ENCODE assay signal across 14 cellular contexts in the genomic region with DNA sequence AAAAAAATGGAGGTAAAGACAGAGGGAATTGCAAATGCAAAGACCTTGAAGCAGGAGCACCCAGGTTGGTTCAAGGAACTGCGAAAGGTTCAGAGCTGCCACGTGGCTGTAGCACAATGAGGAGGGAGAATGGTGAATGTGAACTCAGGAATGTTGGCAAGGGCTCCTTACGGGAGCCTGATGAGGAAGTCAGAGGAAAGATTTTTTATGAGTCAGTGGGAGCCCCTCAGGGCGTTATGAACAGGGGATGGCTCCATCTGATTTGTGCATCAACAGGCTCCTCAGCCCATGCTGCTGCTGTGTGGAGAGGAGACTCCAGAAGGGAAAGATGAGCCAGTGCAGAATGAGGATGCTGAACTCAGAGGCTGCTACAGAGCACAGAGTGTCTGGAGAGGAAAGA.
DNase-seq lines count a peak whose midpoint lies in the region; ATAC-seq and TF ChIP-seq lines count a peak whose summit lies in the region.
"Had no signal": no experiment of that assay in that cellular context is flagged by ENCODE, and none has a peak within 500 bp of the region (broad histone marks: within the 10 kb centered on the region; RNA-seq: fewer than 3 reads in every experiment).

No MANE protein-coding gene starts in this region.

- DNase-seq in Caki2 (ENCODE audit: low read depth): peak; percentile 40
- DNase-seq in M059J (ENCODE audit: low read depth): peak; percentile 98
- DNase-seq in chondrocyte (ENCODE audit: low spot score): no peak
- peak; percentile 14 for DNase-seq in mucosa of gallbladder (ENCODE audit: low spot score)
- no peak for DNase-seq in activated CD4-positive, CD25-positive, alpha-beta regulatory T cell treated with anti-CD3 and anti-CD28 coated beads, Interleukin-2, amount 50 U/mL, for 72 hours
- DNase-seq in NCI-H1105 (lab: John Stamatoyannopoulos, UW): no peak
- no peak for DNase-seq in NCI-H345 (lab: John Stamatoyannopoulos, UW)
- DNase-seq: CD8-positive, alpha-beta T cell; cortex of kidney; pancreas; stimulated activated CD4-positive, alpha-beta T cell treated with anti-CD3 and anti-CD28 coated beads, Interleukin-2, amount 100 ng/mL, for 24 hours had no signal

- in situ Hi-C loops in Caki2 (cut with HindIII; ENCODE audit: low pct_unique_long_range_greater_than_20kb, low sequenced_read_pairs): no loop called here

- H3K9me3 Mint-ChIP-seq in chondrocyte (ENCODE audit: low read depth): peaks cover 4% of the 10 kb centered on the region
- H3K9me3 Mint-ChIP-seq: CD8-positive, alpha-beta T cell had no signal

- H3K27ac Mint-ChIP-seq in chondrocyte (ENCODE audit: unreplicated experiment): peak overlapping the region; percentile 74
- H3K27ac Mint-ChIP-seq: activated naive CD4-positive, alpha-beta T cell treated with anti-CD3 and anti-CD28 coated beads, Interleukin-2, amount 50 U/mL, for 72 hours; CD8-positive, alpha-beta T cell; stimulated activated effector memory CD8-positive, alpha-beta T cell treated with anti-CD3 and anti-CD28 coated beads, Interleukin-12 subunit alpha, Interleukin-12 subunit beta, amount 100 ng/mL, for 72 hours had no signal

- H3K4me3 Mint-ChIP-seq in chondrocyte (ENCODE audit: unreplicated experiment): no peak overlapping the region
- H3K4me3 Mint-ChIP-seq: CD8-positive, alpha-beta T cell; stimulated activated effector memory CD8-positive, alpha-beta T cell treated with anti-CD3 and anti-CD28 coated beads, Interleukin-12 subunit alpha, Interleukin-12 subunit beta, amount 100 ng/mL, for 72 hours had no signal

- TF ChIP-seq CTCF in chondrocyte (IDR thresholded peaks at IDR 0.05): no peak

- ATAC-seq in GM18909 (IDR thresholded peaks at IDR 0.05; ENCODE audit: poor library complexity, unreplicated experiment): no peak
- ATAC-seq: activated naive CD4-positive, alpha-beta T cell treated with anti-CD3 and anti-CD28 coated beads, Interleukin-2, amount 50 U/mL, for 72 hours; CD8-positive, alpha-beta T cell; pancreas; stimulated activated effector memory CD8-positive, alpha-beta T cell treated with anti-CD3 and anti-CD28 coated beads, Interleukin-12 subunit alpha, Interleukin-12 subunit beta, amount 100 ng/mL, for 72 hours had no signal

- no peaks in the 10 kb centered on the region for H3K36me3 Mint-ChIP-seq in chondrocyte (ENCODE audit: low read depth)
- H3K36me3 Mint-ChIP-seq: activated naive CD4-positive, alpha-beta T cell treated with anti-CD3 and anti-CD28 coated beads, Interleukin-2, amount 50 U/mL, for 72 hours; CD8-positive, alpha-beta T cell; stimulated activated effector memory CD8-positive, alpha-beta T cell treated with anti-CD3 and anti-CD28 coated beads, Interleukin-12 subunit alpha, Interleukin-12 subunit beta, amount 100 ng/mL, for 72 hours had no signal

- H3K4me1 Mint-ChIP-seq in chondrocyte (ENCODE audit: low read depth): peaks cover 11% of the 10 kb centered on the region
- H3K4me1 Mint-ChIP-seq: stimulated activated effector memory CD8-positive, alpha-beta T cell treated with anti-CD3 and anti-CD28 coated beads, Interleukin-12 subunit alpha, Interleukin-12 subunit beta, amount 100 ng/mL, for 72 hours had no signal

- no peaks in the 10 kb centered on the region for H3K27me3 Mint-ChIP-seq in chondrocyte (ENCODE audit: low read depth)

Comparison
In these comparisons a context has a peak if more than half of its experiments do, and no peak if none do; other contexts are left out.
1. DNase-seq: peak in Caki2 (single experiment), M059J (single experiment) and mucosa of gallbladder (single experiment); none in chondrocyte (single experiment), activated CD4-positive, CD25-positive, alpha-beta regulatory T cell treated with anti-CD3 and anti-CD28 coated beads, Interleukin-2, amount 50 U/mL, for 72 hours (single experiment), NCI-H1105 (single experiment) and NCI-H345 (single experiment).